ENCODE assay signal across 28 cellular contexts in genomic region chr20:36396847-36397246, GRCh38.
"Had no signal": no experiment of that assay in that cellular context is flagged by ENCODE, and none has a peak within 500 bp of the region (broad histone marks: within the 10 kb centered on the region; RNA-seq: fewer than 3 reads in every experiment).

No MANE protein-coding gene starts in this region.

- H3K79me2 ChIP-seq: parathyroid adenoma had no signal

- H2AFZ ChIP-seq: parathyroid adenoma had no signal

- H3K4me2 ChIP-seq: smooth muscle cell had no signal

- H3K27ac ChIP-seq: ovary, parathyroid adenoma, psoas muscle, skin epidermis, spleen, suprapubic skin, testis, tibial artery, transverse colon, upper lobe of right lung, uterus had no signal

- H3K4me3 ChIP-seq: ovary, psoas muscle, skin epidermis, smooth muscle cell, spleen, suprapubic skin, testis, tibial artery, transverse colon, upper lobe of right lung, uterus had no signal

- H3K9ac ChIP-seq: parathyroid adenoma had no signal

- DNase-seq: naive thymus-derived CD8-positive, alpha-beta T cell; nephron progenitor cell; occipital lobe; ovary; psoas muscle; right cardiac atrium; spleen; stimulated activated CD4-positive, alpha-beta T cell treated with anti-CD3 and anti-CD28 coated beads, Interleukin-12 subunit alpha, Interleukin-12 subunit beta, amount 100 ng/mL, for 4 hours; stimulated activated CD4-positive, alpha-beta T cell treated with anti-CD3 and anti-CD28 coated beads, Interleukin-1b, Interleukin-23, amount 100 ng/mL, for 48 hours; stimulated activated CD4-positive, alpha-beta T cell treated with anti-CD3 and anti-CD28 coated beads, Interleukin-4, amount 100 ng/mL, for 1 hour; stimulated activated CD4-positive, alpha-beta T cell treated with anti-CD3 and anti-CD28 coated beads, Interleukin-4, amount 100 ng/mL, for 4 hours; stimulated activated CD8-positive, alpha-beta memory T cell treated with anti-CD3 and anti-CD28 coated beads, Interleukin-4, amount 100 ng/mL, for 48 hours; stimulated activated naive CD4-positive, alpha-beta T cell; stimulated activated naive CD8-positive, alpha-beta T cell treated with anti-CD3 and anti-CD28 coated beads, Interleukin-15, amount 100 ng/mL, for 72 hours; stimulated activated naive CD8-positive, alpha-beta T cell treated with anti-CD3 and anti-CD28 coated beads, Interleukin-15, Interleukin-2, amounts not matched to agents 100 U/mL and 50 U/mL, for 24 hours; substantia nigra; testis; tibial artery; transverse colon; upper lobe of right lung; uterus had no signal

- H3K9me3 ChIP-seq: ovary, psoas muscle, spleen, suprapubic skin, testis, tibial artery, transverse colon, upper lobe of right lung, uterus had no signal

- H3K27me3 ChIP-seq: ovary, testis had no signal

- H3K4me1 ChIP-seq: parathyroid adenoma, psoas muscle, testis, tibial artery, transverse colon, upper lobe of right lung, uterus had no signal

- H3K36me3 ChIP-seq: ovary, spleen, suprapubic skin, tibial artery, transverse colon, upper lobe of right lung, uterus had no signal

- ATAC-seq: naive thymus-derived CD8-positive, alpha-beta T cell; natural killer cell treated with Interleukin-12 subunit alpha and Interleukin-12 subunit beta and Interleukin-15 and Interleukin-18, amount 100 ng/mL, for 72 hours; psoas muscle; right cardiac atrium; sciatic nerve; stimulated activated memory B cell treated with anti-CD40 and anti-IgM and Interleukin-4, amounts not matched to agents 10 μg/mL and 1 μg/mL and 100 μg/mL, for 72 hours; stimulated activated naive CD8-positive, alpha-beta T cell treated with anti-CD3 and anti-CD28 coated beads, Interleukin-15, amount 100 ng/mL, for 72 hours; stimulated activated naive CD8-positive, alpha-beta T cell treated with anti-CD3 and anti-CD28 coated beads, Interleukin-15, Interleukin-2, amounts not matched to agents 100 U/mL and 50 U/mL, for 24 hours had no signal
